ENCODE assay signal across 25 cellular contexts in the genomic region with DNA sequence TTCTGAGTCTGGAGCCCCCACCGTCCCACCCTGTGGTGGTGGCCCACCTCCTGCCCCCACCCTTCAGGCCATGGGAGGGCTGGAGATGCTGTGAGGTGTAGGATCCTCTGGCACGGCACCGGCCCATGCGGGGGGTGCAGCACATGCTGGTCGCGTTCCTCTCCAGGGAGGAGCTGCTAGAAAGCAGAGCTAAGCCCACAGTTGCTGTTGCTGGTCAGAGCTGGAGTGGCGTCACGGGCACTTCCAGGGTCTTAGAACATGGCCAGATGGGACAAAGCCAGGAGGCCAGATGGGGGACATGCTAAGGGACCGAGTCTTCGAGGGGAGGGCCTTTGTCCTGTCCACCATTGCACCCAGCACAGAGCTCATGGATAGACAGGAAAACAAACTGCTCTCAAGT.
"Had no signal": no experiment of that assay in that cellular context is flagged by ENCODE, and none has a peak within 500 bp of the region (broad histone marks: within the 10 kb centered on the region; RNA-seq: fewer than 3 reads in every experiment).

No MANE protein-coding gene starts in this region.

- H3K9me3 ChIP-seq: breast epithelium, esophagus squamous epithelium, gastrocnemius medialis, sigmoid colon, testis had no signal

- H3K4me1 Mint-ChIP-seq: activated B cell treated with CpG ODN at 0.5 μM for 24 hours; activated CD4-positive, alpha-beta T cell treated with anti-CD3 and anti-CD28 coated beads for 36 hours had no signal

- H3K4me3 Mint-ChIP-seq: activated B cell treated with CpG ODN at 0.5 μM for 24 hours; activated CD4-positive, alpha-beta T cell treated with anti-CD3 and anti-CD28 coated beads for 36 hours; activated naive CD4-positive, alpha-beta T cell treated with anti-CD3 and anti-CD28 coated beads for 36 hours; activated naive CD8-positive, alpha-beta T cell treated with anti-CD3 and anti-CD28 coated beads, Interleukin-2, amount 10 ng/mL, durations not matched to agents 7 days and 5 days; activated T-cell treated with anti-CD3 and anti-CD28 coated beads, Interleukin-2, amount 50 U/mL, for 72 hours; endodermal cell; nephron; type B pancreatic cell had no signal

- H3K27me3 Mint-ChIP-seq: type B pancreatic cell had no signal

- DNase-seq: activated B cell treated with CpG ODN at 0.5 μM for 24 hours; activated CD4-positive, alpha-beta T cell treated with anti-CD3 and anti-CD28 coated beads for 36 hours; activated CD4-positive, alpha-beta T cell treated with anti-CD3 and anti-CD28 coated beads, Interleukin-2, amount 50 U/mL, for 48 hours; activated effector memory CD4-positive, alpha-beta T cell treated with Interleukin-2 at 50 U/mL for 16 hours; activated naive CD4-positive, alpha-beta T cell treated with anti-CD3 and anti-CD28 coated beads for 36 hours; activated naive CD8-positive, alpha-beta T cell treated with anti-CD3 and anti-CD28 coated beads, Interleukin-2, amount 10 ng/mL, durations not matched to agents 7 days and 5 days; activated T-cell treated with anti-CD3 and anti-CD28 coated beads, Interleukin-2, amount 50 U/mL, for 72 hours; amniotic stem cell; cerebellar nuclear complex; cortex of kidney; endodermal cell; esophagus squamous epithelium; gastrocnemius medialis; head of caudate nucleus; left cardiac atrium; occipital lobe; posterior cingulate gyrus; sigmoid colon; stimulated activated CD4-positive, alpha-beta T cell treated with anti-CD3 and anti-CD28 coated beads, Interleukin-2, amount 100 ng/mL, for 48 hours; stimulated activated naive CD4-positive, alpha-beta T cell; T-helper 9 cell; testis had no signal

- H3K36me3 ChIP-seq: breast epithelium, esophagus squamous epithelium, gastrocnemius medialis had no signal

- H3K9me3 Mint-ChIP-seq: activated B cell treated with CpG ODN at 0.5 μM for 24 hours; activated naive CD4-positive, alpha-beta T cell treated with anti-CD3 and anti-CD28 coated beads for 36 hours; activated naive CD8-positive, alpha-beta T cell treated with anti-CD3 and anti-CD28 coated beads, Interleukin-2, amount 10 ng/mL, durations not matched to agents 7 days and 5 days; activated T-cell treated with anti-CD3 and anti-CD28 coated beads, Interleukin-2, amount 50 U/mL, for 72 hours; endodermal cell; nephron; type B pancreatic cell had no signal

- H3K27ac ChIP-seq: gastrocnemius medialis, testis had no signal

- H3K27ac Mint-ChIP-seq: activated B cell treated with CpG ODN at 0.5 μM for 24 hours; activated CD4-positive, alpha-beta T cell treated with anti-CD3 and anti-CD28 coated beads for 36 hours; activated naive CD4-positive, alpha-beta T cell treated with anti-CD3 and anti-CD28 coated beads for 36 hours; activated naive CD8-positive, alpha-beta T cell treated with anti-CD3 and anti-CD28 coated beads, Interleukin-2, amount 10 ng/mL, durations not matched to agents 7 days and 5 days; activated T-cell treated with anti-CD3 and anti-CD28 coated beads, Interleukin-2, amount 50 U/mL, for 72 hours; endodermal cell; nephron; type B pancreatic cell had no signal

- H3K4me3 ChIP-seq: breast epithelium, esophagus squamous epithelium, gastrocnemius medialis, sigmoid colon, testis had no signal

- H3K27me3 ChIP-seq: breast epithelium, esophagus squamous epithelium, gastrocnemius medialis, sigmoid colon, testis had no signal

- H3K36me3 Mint-ChIP-seq: activated naive CD8-positive, alpha-beta T cell treated with anti-CD3 and anti-CD28 coated beads, Interleukin-2, amount 10 ng/mL, durations not matched to agents 7 days and 5 days; type B pancreatic cell had no signal
